Comparison of ENCODE assay signal across 8 cellular contexts in the genomic region with DNA sequence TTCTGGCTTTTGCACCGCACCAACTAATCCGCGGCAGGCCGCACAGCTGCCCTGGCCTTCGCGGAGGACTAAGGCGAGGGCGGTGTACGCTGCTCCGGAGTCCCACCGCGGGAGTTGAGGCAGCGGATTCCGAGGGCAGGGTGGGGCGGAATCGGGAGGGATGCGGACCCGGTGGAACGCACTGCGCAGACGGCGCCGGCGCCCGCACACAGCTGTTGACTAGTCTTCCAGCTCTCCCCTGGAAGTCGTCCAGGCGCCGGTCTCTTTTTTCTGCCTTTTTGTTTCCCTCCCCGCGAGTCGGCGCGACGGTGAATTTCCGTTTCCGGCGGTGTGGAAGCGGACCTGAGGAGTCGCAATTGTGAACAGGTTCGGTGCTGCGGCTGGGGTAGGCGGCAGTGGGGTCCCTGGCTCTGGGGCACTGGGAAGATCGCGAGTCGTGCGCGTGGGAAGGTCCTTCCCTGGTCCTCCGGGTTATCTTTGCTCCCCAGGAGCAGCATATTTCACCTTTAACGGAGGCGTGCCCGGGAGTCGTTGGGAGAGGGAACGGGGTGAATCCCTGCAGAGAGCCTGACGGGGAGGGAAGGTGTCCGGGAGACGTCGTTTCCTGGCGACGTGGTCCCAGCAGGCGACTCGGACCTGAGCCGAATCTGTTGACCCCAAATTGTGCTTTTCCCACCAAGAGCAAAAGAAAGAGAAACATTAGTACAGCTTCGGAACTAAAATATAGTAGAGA. TPM values are rescaled to one million over a fixed set of nuclear protein-coding genes. Genes with fewer than 3 reads are reported as not detected.
DNase-seq lines count a peak whose midpoint lies in the region; ATAC-seq and TF ChIP-seq lines count a peak whose summit lies in the region.

A gene (plus strand): TSS at position 319 of the 733 bp plus-strand sequence. CDS start 5,195 bp downstream, outside the sequence.

- DNase-seq in NCI-H2107 treated with DMSO at 0.1 percent for 48 hours (lab: John Stamatoyannopoulos, UW; ENCODE audit: unreplicated experiment): peak; percentile 15
- peak; percentile 65 for DNase-seq in cerebellar cortex (ENCODE audit: low spot score)
- peak; percentile 10 for DNase-seq in kidney epithelial cell (ENCODE audit: low read depth)
- DNase-seq in stimulated activated CD4-positive, alpha-beta T cell treated with anti-CD3 and anti-CD28 coated beads, Interleukin-12 subunit alpha, Interleukin-12 subunit beta, amount 100 ng/mL, for 48 hours (ENCODE audit: low read depth in 2 of 3, low spot score in 1 of 3): peak; percentile 70 to 75 (median 71)
- no peak for DNase-seq in NCI-H1048 (lab: John Stamatoyannopoulos, UW)

- peak; percentile 63 for TF ChIP-seq POLR2A in GM18505 (IDR thresholded peaks at IDR 0.05; ENCODE audit: borderline replicate concordance, extremely low read depth, insufficient read depth, insufficient read length)

- no peaks in the 10 kb centered on the region for H3K36me3 ChIP-seq in kidney epithelial cell (ENCODE audit: control insufficient read depth, insufficient read depth, low read length)

- no peak for TF ChIP-seq CTCF in kidney epithelial cell (IDR thresholded peaks at IDR 0.05; ENCODE audit: insufficient read depth, low read length, poor library complexity, severe bottlenecking)

- ATAC-seq in GM18505 (IDR thresholded peaks at IDR 0.05; ENCODE audit: unreplicated experiment) (peak; percentile 77), HG02870 (IDR thresholded peaks at IDR 0.05; ENCODE audit: unreplicated experiment) (peak; percentile 81)
- ATAC-seq in activated CD4-positive, CD25-positive, alpha-beta regulatory T cell treated with anti-CD3 and anti-CD28 coated beads, Interleukin-2, amount 50 U/mL, for 24 hours: peak; percentile 77 to 87

- H3K4me3 ChIP-seq in kidney epithelial cell (ENCODE audit: low read depth, low read length): peak within 1 kb of the TSS; percentile 83

- H3K27me3 ChIP-seq in kidney epithelial cell (ENCODE audit: control insufficient read depth, insufficient read depth, low read length): no peaks in the 10 kb centered on the region

RNA-seq across cellular contexts. Expression of the gene that starts here (rescaled TPM):
- total RNA-seq in kidney epithelial cell: 3.8 and 11.2 TPM in 2 replicates
